In genomic region chr17:4082136-4082924, GRCh38 we compare ENCODE assay signal across 22 cellular contexts.
A peak's percentile ranks its signal among the peaks of the same experiment; 100 is the strongest.
DNase-seq lines count a peak whose midpoint lies in the region; TF ChIP-seq lines count a peak whose summit lies in the region.
"Had no signal": no experiment of that assay in that cellular context is flagged by ENCODE, and none has a peak within 500 bp of the region (broad histone marks: within the 10 kb centered on the region; RNA-seq: fewer than 3 reads in every experiment).

No MANE protein-coding gene starts in this region.

- 0 out of 2 replicates have a peak overlapping the region, but pooled peaks have one; percentile 7 for H3K27ac ChIP-seq in 22Rv1
- H3K27ac ChIP-seq in effector memory CD4-positive, alpha-beta T cell (ENCODE audit: insufficient read depth, low read length, poor library complexity, severe bottlenecking): peak overlapping the region; percentile 40
- H3K27ac ChIP-seq: left ventricle myocardium inferior had no signal

- H3K4me3 ChIP-seq in effector memory CD4-positive, alpha-beta T cell (ENCODE audit: insufficient read depth, low read depth, low read length, poor library complexity, severe bottlenecking): no peak overlapping the region
- H3K4me3 ChIP-seq: dorsolateral prefrontal cortex, left ventricle myocardium inferior had no signal

- H3K27me3 ChIP-seq in effector memory CD4-positive, alpha-beta T cell (replicated peaks; ENCODE audit: control insufficient read depth, insufficient read depth, low read length, poor library complexity, severe bottlenecking): no peaks in the 10 kb centered on the region
- H3K27me3 ChIP-seq: dorsolateral prefrontal cortex had no signal

- no peak for TF ChIP-seq CTCF in 22Rv1 (IDR thresholded peaks at IDR 0.05)

- no peaks in the 10 kb centered on the region for H3K4me1 ChIP-seq in effector memory CD4-positive, alpha-beta T cell (ENCODE audit: control insufficient read depth, insufficient read depth, low read length, poor library complexity, severe bottlenecking)
- H3K4me1 ChIP-seq: left ventricle myocardium inferior had no signal

- peak; percentile 51 for DNase-seq in DMS53 (lab: John Stamatoyannopoulos, UW)
- no peak for DNase-seq in DMS53 treated with DMSO at 0.1 percent for 48 hours (lab: John Stamatoyannopoulos, UW; ENCODE audit: unreplicated experiment)
- peak; percentile 30 for DNase-seq in NCI-H510A treated with DMSO at 0.1 percent for 48 hours (lab: John Stamatoyannopoulos, UW)
- DNase-seq in effector memory CD4-positive, alpha-beta T cell: no peak
- DNase-seq in MV-4-11 (lab: John Stamatoyannopoulos, UW): no peak
- no peak for DNase-seq in KG1 (lab: John Stamatoyannopoulos, UW)
- DNase-seq in OCI-M1 (lab: John Stamatoyannopoulos, UW): no peak
- DNase-seq: 8988T; activated CD4-positive, alpha-beta T cell treated with anti-CD3 and anti-CD28 coated beads for 4 hours; activated effector memory CD4-positive, alpha-beta T cell treated with Interleukin-2 at 50 U/mL for 16 hours; dorsolateral prefrontal cortex; H9; left ventricle myocardium inferior; mesendoderm; NCI-H1105 treated with DMSO at 0.1 percent for 48 hours; NCI-H1930; NCI-H345; NCI-H82; SK-N-SH; stimulated activated CD4-positive, alpha-beta T cell treated with anti-CD3 and anti-CD28 coated beads, Interleukin-4, amount 100 ng/mL, for 4 hours; stimulated activated naive B cell treated with anti-CD40 and anti-IgM and Interleukin-4, amounts not matched to agents 10 μg/mL and 1 μg/mL and 100 μg/mL, for 72 hours had no signal

- no peaks in the 10 kb centered on the region for H3K9me3 ChIP-seq in effector memory CD4-positive, alpha-beta T cell (ENCODE audit: control insufficient read depth, low read length)
- H3K9me3 ChIP-seq: left ventricle myocardium inferior, SK-N-SH had no signal

- peaks cover 80% of the 10 kb centered on the region for H3K36me3 ChIP-seq in effector memory CD4-positive, alpha-beta T cell (ENCODE audit: control insufficient read depth, insufficient read depth, low read length)

Comparison
In these comparisons a context has a peak if more than half of its experiments do, and no peak if none do; other contexts are left out.
1. DNase-seq: peak in DMS53 (single experiment) and NCI-H510A treated with DMSO at 0.1 percent for 48 hours (single experiment); none in DMS53 treated with DMSO at 0.1 percent for 48 hours (single experiment), effector memory CD4-positive, alpha-beta T cell (0 of 3), MV-4-11 (single experiment), KG1 (single experiment) and OCI-M1 (single experiment).